ENCODE assay signal across 16 cellular contexts in the genomic region with DNA sequence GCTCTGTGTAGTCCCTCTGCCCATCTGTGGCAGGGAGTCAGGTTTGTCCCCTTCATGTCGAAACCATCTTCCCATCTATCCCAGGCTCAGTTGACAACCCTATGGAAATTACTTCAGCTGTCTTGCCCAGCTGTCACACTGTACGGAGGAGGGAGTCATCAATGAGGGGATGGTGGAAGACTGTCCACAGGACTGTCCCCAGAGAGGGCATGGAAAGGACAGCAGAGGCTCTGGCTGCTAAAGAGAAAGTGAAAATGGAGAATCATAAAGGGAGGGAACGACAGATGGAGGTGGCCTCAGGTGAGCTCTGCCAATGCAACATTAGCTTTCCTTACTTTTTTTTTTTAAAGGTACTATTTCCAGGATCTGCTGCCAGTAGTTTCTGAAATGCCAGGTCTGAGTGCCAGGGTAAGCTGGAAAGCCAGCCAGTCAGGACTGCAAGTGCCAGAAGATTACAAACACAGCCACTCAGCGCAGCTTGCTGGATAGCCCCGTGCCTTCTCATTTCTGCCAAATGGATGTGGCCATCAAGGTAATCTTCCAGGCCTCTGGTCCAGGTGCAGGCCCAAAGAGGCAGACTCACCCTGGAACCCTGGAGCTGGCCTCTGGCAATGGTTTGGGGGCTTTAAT.
DNase-seq lines count a peak whose midpoint lies in the region; ATAC-seq and TF ChIP-seq lines count a peak whose summit lies in the region.
"Had no signal": no experiment of that assay in that cellular context is flagged by ENCODE, and none has a peak within 500 bp of the region (broad histone marks: within the 10 kb centered on the region; RNA-seq: fewer than 3 reads in every experiment).

No MANE protein-coding gene starts in this region.

- no peak overlapping the region for H3K4me3 ChIP-seq in WERI-Rb-1 (ENCODE audit: low read depth, low read length)
- no peak overlapping the region for H3K4me3 ChIP-seq in skeletal muscle satellite cell (ENCODE audit: low read length)
- H3K4me3 ChIP-seq in upper lobe of left lung, result no peak overlapping the region
- H3K4me3 ChIP-seq: hepatocyte, skin epidermis, thoracic aorta had no signal

- intact Hi-C loops in left colon (cut with DNase I, micrococcal nuclease), result no loop called here

- H3K27me3 ChIP-seq in WERI-Rb-1 (ENCODE audit: insufficient read depth, low read depth, severe bottlenecking) (no peaks in the 10 kb centered on the region), skeletal muscle satellite cell (ENCODE audit: control insufficient read depth, insufficient read depth, low read length) (peaks cover 5% of the 10 kb centered on the region), upper lobe of left lung (no peaks in the 10 kb centered on the region)
- H3K27me3 ChIP-seq: hepatocyte had no signal

- TF ChIP-seq CTCF in WERI-Rb-1 (IDR thresholded peaks at IDR 0.05; ENCODE audit: low read depth, low read length) (no peak), upper lobe of left lung (IDR thresholded peaks at IDR 0.05) (no peak)

- no peak overlapping the region for H3K9ac ChIP-seq in skeletal muscle satellite cell (ENCODE audit: low read depth, low read length)

- H3K4me1 ChIP-seq in skeletal muscle satellite cell (ENCODE audit: control insufficient read depth, insufficient read depth, low read length), result no peaks in the 10 kb centered on the region
- H3K4me1 ChIP-seq in upper lobe of left lung, result no peaks in the 10 kb centered on the region

- no peak for TF ChIP-seq EP300 in upper lobe of left lung (IDR thresholded peaks at IDR 0.05)

- no peak for TF ChIP-seq POLR2A in upper lobe of left lung (IDR thresholded peaks at IDR 0.05)

- H3K4me2 ChIP-seq in skeletal muscle satellite cell (ENCODE audit: low read length), result peak overlapping the region; percentile 15
- H3K4me2 ChIP-seq: hepatocyte had no signal

- 82 to 87% methylated on average over 5 of the region's 5 CpGs for WGBS in upper lobe of left lung, 2 donors

- peaks cover 4% of the 10 kb centered on the region for H3K9me3 ChIP-seq in WERI-Rb-1 (ENCODE audit: severe bottlenecking)
- H3K9me3 ChIP-seq in skeletal muscle satellite cell (replicated peaks; ENCODE audit: low read length), result no peaks in the 10 kb centered on the region
- no peaks in the 10 kb centered on the region for H3K9me3 ChIP-seq in upper lobe of left lung
- H3K9me3 ChIP-seq: thoracic aorta had no signal

- H3K27ac ChIP-seq in WERI-Rb-1 (no peak overlapping the region), upper lobe of left lung (no peak overlapping the region)
- H3K27ac ChIP-seq: hepatocyte, skin epidermis, thoracic aorta had no signal

- ATAC-seq in left colon, result peak; percentile 86
- ATAC-seq in GM18867 (IDR thresholded peaks at IDR 0.05; ENCODE audit: unreplicated experiment), result no peak
- no peak for ATAC-seq in upper lobe of left lung (ENCODE audit: low FRiP score in 2 of 2)

- DNase-seq in NCI-H1694 treated with DMSO at 0.1 percent for 48 hours (lab: John Stamatoyannopoulos, UW) (peak; percentile 77), WERI-Rb-1 (peak; percentile 11), left colon (no peak), upper lobe of left lung (no peak), GF-D8 (lab: John Stamatoyannopoulos, UW) (no peak)
- DNase-seq in effector CD8-positive, alpha-beta T cell (lab: John Stamatoyannopoulos, UW), result no peak
- DNase-seq: activated B cell treated with CpG ODN at 0.5 μM for 24 hours; activated naive CD8-positive, alpha-beta T cell treated with anti-CD3 and anti-CD28 coated beads, Interleukin-2, amount 10 ng/mL, durations not matched to agents 7 days and 5 days; COR-L47; effector memory CD4-positive, alpha-beta T cell; kidney had no signal

- no peaks in the 10 kb centered on the region for H3K36me3 ChIP-seq in WERI-Rb-1
- H3K36me3 ChIP-seq in skeletal muscle satellite cell (ENCODE audit: insufficient read depth, low read length), result no peaks in the 10 kb centered on the region
- no peaks in the 10 kb centered on the region for H3K36me3 ChIP-seq in upper lobe of left lung
- H3K36me3 ChIP-seq: thoracic aorta had no signal

Comparison
In these comparisons a context has a peak if more than half of its experiments do, and no peak if none do; other contexts are left out.
1. DNase-seq: peak in NCI-H1694 treated with DMSO at 0.1 percent for 48 hours (single experiment) and WERI-Rb-1 (single experiment); none in left colon (0 of 2), upper lobe of left lung (0 of 2), effector CD8-positive, alpha-beta T cell (single experiment) and GF-D8 (single experiment).